8 cellular contexts compared by ENCODE assay signal in the genomic region with DNA sequence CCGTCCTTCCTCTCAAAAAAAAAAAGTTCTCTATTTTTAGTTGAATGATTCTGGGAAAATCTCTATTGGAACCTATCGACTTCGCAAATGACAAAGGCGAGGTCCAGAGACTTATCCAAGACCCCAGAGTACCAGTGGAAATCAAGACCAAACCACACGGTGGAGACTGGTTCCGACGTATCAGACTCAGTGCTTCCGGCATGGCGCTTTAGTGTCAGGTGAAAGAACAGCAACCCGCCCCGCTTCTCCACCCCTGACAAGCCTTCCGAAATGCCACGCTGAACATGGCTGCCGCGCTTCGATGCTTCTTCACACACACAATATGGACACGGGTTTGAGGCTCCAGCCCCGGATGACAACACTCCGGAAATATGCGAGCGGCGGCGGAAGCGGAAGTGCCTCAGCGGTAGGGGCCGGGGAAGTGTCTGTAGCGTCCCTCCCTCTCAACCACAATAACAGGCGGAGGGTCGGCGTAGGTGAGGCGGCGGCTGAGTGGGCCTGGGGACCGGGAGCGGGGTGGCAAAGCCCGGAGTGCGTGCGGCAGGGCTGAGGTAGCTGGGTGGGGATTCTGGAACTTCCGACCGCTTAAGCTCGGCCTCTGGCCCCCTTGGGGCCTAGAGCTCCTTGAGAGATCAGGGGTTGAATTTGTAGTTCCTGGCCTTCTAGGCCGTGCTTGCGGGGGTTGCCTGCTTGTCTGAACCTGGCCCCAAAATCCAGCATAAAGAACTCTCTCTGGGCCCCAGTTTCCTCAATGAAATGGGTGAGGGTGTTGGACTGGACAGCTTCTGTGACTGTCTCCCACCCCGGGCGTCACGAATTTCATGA. TPM values are rescaled to one million over a fixed set of nuclear protein-coding genes. Genes with fewer than 3 reads are reported as not detected.
DNase-seq lines count a peak whose midpoint lies in the region; ATAC-seq and TF ChIP-seq lines count a peak whose summit lies in the region.

A gene with protein sequence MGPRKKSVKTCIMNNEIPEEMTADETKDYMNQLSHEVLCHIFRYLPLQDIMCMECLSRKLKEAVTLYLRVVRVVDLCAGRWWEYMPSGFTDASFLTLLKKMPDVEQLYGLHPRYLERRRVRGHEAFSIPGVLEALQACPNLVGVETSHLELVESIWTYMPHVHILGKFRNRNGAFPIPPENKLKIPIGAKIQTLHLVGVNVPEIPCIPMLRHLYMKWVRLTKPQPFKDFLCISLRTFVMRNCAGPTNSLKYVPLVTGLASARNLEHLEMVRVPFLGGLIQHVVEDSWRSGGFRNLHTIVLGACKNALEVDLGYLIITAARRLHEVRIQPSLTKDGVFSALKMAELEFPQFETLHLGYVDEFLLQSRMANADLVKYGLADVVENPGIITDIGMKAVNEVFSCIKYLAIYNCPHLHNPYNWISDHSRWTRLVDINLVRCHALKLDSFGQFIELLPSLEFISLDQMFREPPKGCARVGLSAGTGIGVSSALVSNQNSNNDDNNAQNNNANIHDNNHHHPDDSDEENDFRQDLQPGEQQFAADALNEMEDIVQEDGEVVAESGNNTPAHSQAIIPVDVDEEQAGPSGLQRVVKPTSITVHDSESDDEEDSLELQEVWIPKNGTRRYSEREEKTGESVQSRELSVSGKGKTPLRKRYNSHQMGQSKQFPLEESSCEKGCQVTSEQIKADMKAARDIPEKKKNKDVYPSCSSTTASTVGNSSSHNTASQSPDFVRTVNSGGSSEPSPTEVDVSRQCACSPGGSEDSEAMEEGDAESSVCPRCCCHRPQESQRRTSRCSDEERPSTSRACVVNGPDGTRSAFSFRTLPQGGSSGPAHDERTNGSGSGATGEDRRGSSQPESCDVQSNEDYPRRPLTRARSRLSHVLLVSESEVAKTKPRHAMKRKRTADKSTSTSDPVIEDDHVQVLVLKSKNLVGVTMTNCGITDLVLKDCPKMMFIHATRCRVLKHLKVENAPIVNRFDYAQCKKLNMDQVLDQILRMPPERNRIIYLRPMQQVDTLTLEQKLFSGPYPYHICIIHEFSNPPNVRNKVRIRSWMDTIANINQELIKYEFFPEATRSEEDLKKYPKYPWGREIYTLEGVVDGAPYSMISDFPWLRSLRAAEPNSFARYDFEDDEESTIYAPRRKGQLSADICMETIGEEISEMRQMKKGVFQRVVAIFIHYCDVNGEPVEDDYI (plus strand): TSS at position 395 of the 825 bp plus-strand sequence. CDS start 10,819 bp downstream, outside the sequence.

- H3K9ac ChIP-seq in adipocyte (ENCODE audit: low read length) (peak within 1 kb of the TSS; percentile 91), parathyroid adenoma (peak within 1 kb of the TSS; percentile 61)

- WGBS in tibial nerve, 2 donors: 0 to 1% methylated on average over 26 to 31 of the region's 45 CpGs

- TF ChIP-seq EP300 in tibial nerve (IDR thresholded peaks at IDR 0.05): peak; percentile 17 to 99

- TF ChIP-seq CTCF in GM12875 (IDR thresholded peaks at IDR 0.05; ENCODE audit: borderline replicate concordance, insufficient read depth, low read depth, low read length) (no peak), cardiac muscle cell (IDR thresholded peaks at IDR 0.05; ENCODE audit: low read depth, low read length) (no peak), parathyroid adenoma (IDR thresholded peaks at IDR 0.05) (no peak), tibial nerve (IDR thresholded peaks at IDR 0.05) (peak in 3 of 5 experiments; percentile 9 to 30 (median 21))

- H3K4me3 ChIP-seq in GM12875 (ENCODE audit: low read depth, low read length) (peak within 1 kb of the TSS; percentile 80), adipocyte (ENCODE audit: low read length) (peak within 1 kb of the TSS; percentile 88), cardiac muscle cell (peak within 1 kb of the TSS; percentile 95), parathyroid adenoma (ENCODE audit: low read depth, low read length) (peak within 1 kb of the TSS; percentile 95), tibial nerve (peak within 1 kb of the TSS; percentile 75 to 94 (median 88))

- no peaks in the 10 kb centered on the region for H3K27me3 ChIP-seq in adipocyte (replicated peaks; ENCODE audit: control insufficient read depth, insufficient read depth, low read length)
- no peaks in the 10 kb centered on the region for H3K27me3 ChIP-seq in cardiac muscle cell
- H3K27me3 ChIP-seq in parathyroid adenoma (ENCODE audit: control insufficient read depth, insufficient read depth, low read length): no peaks in the 10 kb centered on the region
- no peaks in the 10 kb centered on the region for H3K27me3 ChIP-seq in tibial nerve

- peaks cover 27% of the 10 kb centered on the region for H3K79me2 ChIP-seq in parathyroid adenoma

- TF ChIP-seq POLR2A in tibial nerve (IDR thresholded peaks at IDR 0.05): peak; percentile 57 to 80

- peak; percentile 96 for DNase-seq in NCI-H1436 (lab: John Stamatoyannopoulos, UW)
- DNase-seq in T follicular helper cell (ENCODE audit: low read depth): peak; percentile 96
- DNase-seq in adipocyte (ENCODE audit: low read depth): peak; percentile 99
- DNase-seq in cardiac muscle cell (ENCODE audit: low read depth in 1 of 2, low spot score in 1 of 2): peak; percentile 98
- DNase-seq in tibial nerve (ENCODE audit: low spot score in 2 of 2): peak; percentile 91 to 94

- peak; percentile 99 for ATAC-seq in HG02798 (IDR thresholded peaks at IDR 0.05; ENCODE audit: poor library complexity, unreplicated experiment)

- peak within 1 kb of the TSS; percentile 91 for H3K4me2 ChIP-seq in parathyroid adenoma (ENCODE audit: low read length)

- H3K27ac ChIP-seq in cardiac muscle cell: peak within 1 kb of the TSS; percentile 98
- H3K27ac ChIP-seq in parathyroid adenoma: peak within 1 kb of the TSS; percentile 83
- H3K27ac ChIP-seq in tibial nerve: peak within 1 kb of the TSS; percentile 61 to 95 (median 94)

- H3K9me3 ChIP-seq in adipocyte (ENCODE audit: control insufficient read depth, low read length): no peaks in the 10 kb centered on the region
- H3K9me3 ChIP-seq in cardiac muscle cell (ENCODE audit: low read depth): no peaks in the 10 kb centered on the region
- H3K9me3 ChIP-seq in parathyroid adenoma (ENCODE audit: control insufficient read depth, low read length): no peaks in the 10 kb centered on the region
- no peaks in the 10 kb centered on the region for H3K9me3 ChIP-seq in tibial nerve

- peaks cover 3% of the 10 kb centered on the region for H3K36me3 ChIP-seq in adipocyte (ENCODE audit: control insufficient read depth, insufficient read depth, low read length, severe bottlenecking)
- H3K36me3 ChIP-seq in cardiac muscle cell: no peaks in the 10 kb centered on the region
- no peaks in the 10 kb centered on the region for H3K36me3 ChIP-seq in parathyroid adenoma (ENCODE audit: control insufficient read depth, insufficient read depth, low read length)
- peaks cover 0 to under 1% (median 0%) of the 10 kb centered on the region in 3 donors for H3K36me3 ChIP-seq in tibial nerve

- peaks cover 39% of the 10 kb centered on the region for H3K4me1 ChIP-seq in adipocyte (ENCODE audit: control insufficient read depth, insufficient read depth, low read length)
- H3K4me1 ChIP-seq in cardiac muscle cell (ENCODE audit: low read depth): peaks cover 13% of the 10 kb centered on the region
- peaks cover 3% of the 10 kb centered on the region for H3K4me1 ChIP-seq in parathyroid adenoma
- H3K4me1 ChIP-seq in tibial nerve: peaks cover 0 to 52% (median 19%) of the 10 kb centered on the region in 4 donors

- H2AFZ ChIP-seq in parathyroid adenoma: peak within 1 kb of the TSS; percentile 78

RNA-seq across cellular contexts. Expression of the gene that starts here (rescaled TPM):
- 28.1 and 42.9 TPM in 2 replicates for total RNA-seq in cardiac muscle cell
- 24.2 and 37.3 TPM in 2 replicates for polyA plus RNA-seq in cardiac muscle cell
- total RNA-seq in tibial nerve: 10 to 100 TPM; 55.0 to 60.7 (median 56.4) TPM

Comparison
In these comparisons a context has a peak if more than half of its experiments do, and no peak if none do; other contexts are left out.
1. Peak in every context shown above with its lines: DNase-seq, ATAC-seq, H3K4me3 ChIP-seq and H3K27ac ChIP-seq.
2. CTCF ChIP-seq: peak in tibial nerve (3 of 5); none in GM12875 (single experiment), cardiac muscle cell (single experiment) and parathyroid adenoma (single experiment).